ENCODE assay signal across 13 cellular contexts in the genomic region with DNA sequence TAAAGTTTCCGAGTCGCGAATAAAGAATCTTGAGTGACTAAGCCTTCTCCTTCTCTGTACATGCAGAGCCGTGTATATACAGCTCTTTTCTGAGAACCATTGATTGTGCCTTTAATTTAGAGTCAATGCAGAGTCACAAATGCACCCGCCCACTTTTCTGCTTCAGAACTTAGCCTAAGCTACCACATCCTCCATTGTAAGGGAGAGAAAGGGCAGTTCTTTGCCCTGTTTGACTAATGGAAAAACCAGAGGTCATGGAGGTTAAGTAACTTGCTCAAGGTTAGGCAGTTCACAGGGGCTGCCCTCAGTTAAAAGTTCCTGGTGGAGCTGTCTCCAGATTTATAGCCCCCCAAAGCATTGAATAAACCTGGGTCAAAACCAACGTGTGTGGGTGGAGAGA.
DNase-seq lines count a peak whose midpoint lies in the region; ATAC-seq and TF ChIP-seq lines count a peak whose summit lies in the region.
"Had no signal": no experiment of that assay in that cellular context is flagged by ENCODE, and none has a peak within 500 bp of the region (broad histone marks: within the 10 kb centered on the region; RNA-seq: fewer than 3 reads in every experiment).

No MANE protein-coding gene starts in this region.

- H3K9ac ChIP-seq in OCI-LY1 (ENCODE audit: low read length) = no peak overlapping the region

- peak; percentile 71 for DNase-seq in activated CD4-positive, alpha-beta T cell treated with anti-CD3 and anti-CD28 coated beads for 48 hours
- no peak for DNase-seq in activated CD4-positive, alpha-beta T cell treated with anti-CD3 and anti-CD28 coated beads for 1 hour
- no peak for DNase-seq in esophagus squamous epithelium (lab: John Stamatoyannopoulos, UW)
- DNase-seq in ovary = no peak
- DNase-seq: effector memory CD8-positive, alpha-beta T cell; glutamatergic neuron; NCI-H345; OCI-M1; T-cell had no signal

- no peaks in the 10 kb centered on the region for H3F3A ChIP-seq in OCI-LY1 (ENCODE audit: insufficient read depth, low read length)

- no peaks in the 10 kb centered on the region for H3K9me3 ChIP-seq in OCI-LY1 (ENCODE audit: low read length)
- H3K9me3 ChIP-seq in esophagus squamous epithelium = no peaks in the 10 kb centered on the region
- H3K9me3 ChIP-seq in ovary = no peaks in the 10 kb centered on the region

- no peak for TF ChIP-seq CTCF in OCI-LY1 (IDR thresholded peaks at IDR 0.05; ENCODE audit: low read length)
- TF ChIP-seq CTCF in esophagus squamous epithelium (IDR thresholded peaks at IDR 0.05) = no peak
- TF ChIP-seq CTCF in ovary (IDR thresholded peaks at IDR 0.05) = no peak

- no peak for TF ChIP-seq POLR2A in esophagus squamous epithelium (IDR thresholded peaks at IDR 0.05)
- TF ChIP-seq POLR2A in ovary (IDR thresholded peaks at IDR 0.05) = no peak

- no peaks in the 10 kb centered on the region for H4K20me1 ChIP-seq in OCI-LY1 (ENCODE audit: insufficient read depth, low read length)

- no peaks in the 10 kb centered on the region for H3K36me3 Mint-ChIP-seq in stimulated activated memory B cell treated with anti-CD40 and anti-IgM and Interleukin-4, amounts not matched to agents 10 μg/mL and 1 μg/mL and 100 μg/mL, for 72 hours
- H3K36me3 Mint-ChIP-seq: T-cell had no signal

- TF ChIP-seq EP300 in ovary (IDR thresholded peaks at IDR 0.05) = no peak

- no peak overlapping the region for H3K4me2 ChIP-seq in OCI-LY1 (ENCODE audit: low read length)

- H3K4me1 Mint-ChIP-seq in stimulated activated memory B cell treated with anti-CD40 and anti-IgM and Interleukin-4, amounts not matched to agents 10 μg/mL and 1 μg/mL and 100 μg/mL, for 72 hours = peaks cover 69% of the 10 kb centered on the region

- H3K9me3 Mint-ChIP-seq in stimulated activated memory B cell treated with anti-CD40 and anti-IgM and Interleukin-4, amounts not matched to agents 10 μg/mL and 1 μg/mL and 100 μg/mL, for 72 hours = peaks cover 5% of the 10 kb centered on the region
- H3K9me3 Mint-ChIP-seq: effector memory CD8-positive, alpha-beta T cell; T-cell had no signal

- H2AFZ ChIP-seq in OCI-LY1 (ENCODE audit: low read length) = no peak overlapping the region

- H3K4me3 Mint-ChIP-seq in stimulated activated memory B cell treated with anti-CD40 and anti-IgM and Interleukin-4, amounts not matched to agents 10 μg/mL and 1 μg/mL and 100 μg/mL, for 72 hours = no peak overlapping the region
- H3K4me3 Mint-ChIP-seq: effector memory CD8-positive, alpha-beta T cell; T-cell had no signal

- H3K4me3 ChIP-seq in OCI-LY1 (ENCODE audit: low read depth, low read length, poor library complexity, severe bottlenecking) = no peak overlapping the region
- no peak overlapping the region for H3K4me3 ChIP-seq in esophagus squamous epithelium
- no peak overlapping the region for H3K4me3 ChIP-seq in ovary

- H3K27ac Mint-ChIP-seq in stimulated activated memory B cell treated with anti-CD40 and anti-IgM and Interleukin-4, amounts not matched to agents 10 μg/mL and 1 μg/mL and 100 μg/mL, for 72 hours = peak overlapping the region; percentile 96

- H3K79me2 ChIP-seq in OCI-LY1 (ENCODE audit: insufficient read depth, low read length) = no peaks in the 10 kb centered on the region

- no peaks in the 10 kb centered on the region for H3K36me3 ChIP-seq in OCI-LY1 (ENCODE audit: insufficient read depth, low read length)
- H3K36me3 ChIP-seq in esophagus squamous epithelium = no peaks in the 10 kb centered on the region
- H3K36me3 ChIP-seq in ovary = no peaks in the 10 kb centered on the region

- WGBS in esophagus squamous epithelium, 2 donors = 80 to 86% methylated on average over 6 of the region's 6 CpGs
- WGBS in ovary, 3 donors = 89 to 93% (median 91%) methylated on average over 6 of the region's 6 CpGs

- H3K9me2 ChIP-seq in OCI-LY1 (ENCODE audit: low read depth, low read length) = no peaks in the 10 kb centered on the region

- H3K27ac ChIP-seq in OCI-LY1 (ENCODE audit: low read depth, low read length, poor library complexity, severe bottlenecking) (peak overlapping the region; percentile 57), esophagus squamous epithelium (peak overlapping the region; percentile 36 to 93 (median 89)), ovary (no peak overlapping the region)

- peaks cover 40% of the 10 kb centered on the region for H3K4me1 ChIP-seq in OCI-LY1 (ENCODE audit: insufficient read depth, low read length, severe bottlenecking)
- peaks cover 17 to 45% (median 40%) of the 10 kb centered on the region in 3 donors for H3K4me1 ChIP-seq in esophagus squamous epithelium
- peaks cover 19% of the 10 kb centered on the region for H3K4me1 ChIP-seq in ovary (ENCODE audit: insufficient read depth)

- intact Hi-C loops in esophagus squamous epithelium (cut with DNase I) (no loop called here), ovary (cut with DNase I) (loop anchor here in 3 of 4 donors (5.0 to 10.0 kb wide), 4 partner anchors 86 to 454 kb away; partner anchors contain the start of gene IRF2BP2 (in 1 of the 3))

- H3K27me3 ChIP-seq in OCI-LY1 (ENCODE audit: insufficient read depth, low read length) = no peaks in the 10 kb centered on the region
- H3K27me3 ChIP-seq in esophagus squamous epithelium = no peaks in the 10 kb centered on the region
- no peaks in the 10 kb centered on the region for H3K27me3 ChIP-seq in ovary

- ATAC-seq in stimulated activated memory B cell treated with anti-CD40 and anti-IgM and Interleukin-4, amounts not matched to agents 10 μg/mL and 1 μg/mL and 100 μg/mL, for 72 hours = peak; percentile 56
- no peak for ATAC-seq in GM19463 (IDR thresholded peaks at IDR 0.05; ENCODE audit: unreplicated experiment)
- ATAC-seq in HG02870 (IDR thresholded peaks at IDR 0.05; ENCODE audit: unreplicated experiment) = no peak
- ATAC-seq: effector memory CD8-positive, alpha-beta T cell had no signal

- no peaks in the 10 kb centered on the region for H3K27me3 Mint-ChIP-seq in stimulated activated memory B cell treated with anti-CD40 and anti-IgM and Interleukin-4, amounts not matched to agents 10 μg/mL and 1 μg/mL and 100 μg/mL, for 72 hours
- H3K27me3 Mint-ChIP-seq: effector memory CD8-positive, alpha-beta T cell; T-cell had no signal

Comparison
In these comparisons a context has a peak if more than half of its experiments do, and no peak if none do; other contexts are left out.
1. H3K27ac ChIP-seq: peak in OCI-LY1 (single experiment) and esophagus squamous epithelium (4 of 4); none in ovary (0 of 2).